15 cellular contexts compared by ENCODE assay signal in genomic region chr10:5805680-5806079, GRCh38. TPM values are rescaled to one million over a fixed set of nuclear protein-coding genes. Genes with fewer than 3 reads are reported as not detected.
DNase-seq lines count a peak whose midpoint lies in the region; ATAC-seq and TF ChIP-seq lines count a peak whose summit lies in the region.
"Had no signal": no experiment of that assay in that cellular context is flagged by ENCODE, and none has a peak within 500 bp of the region (broad histone marks: within the 10 kb centered on the region; RNA-seq: fewer than 3 reads in every experiment).

No MANE protein-coding gene starts in this region.

- ATAC-seq in Right ventricle myocardium superior (ENCODE audit: poor library complexity) = no peak
- no peak for ATAC-seq in WTC11
- ATAC-seq in stimulated activated memory B cell treated with anti-CD40 and anti-IgM and Interleukin-4, amounts not matched to agents 10 μg/mL and 1 μg/mL and 100 μg/mL, for 72 hours = peak; percentile 68
- no peak for ATAC-seq in GM19455 (IDR thresholded peaks at IDR 0.05; ENCODE audit: unreplicated experiment)
- ATAC-seq: GM23338 had no signal

- CTCF ChIA-PET in WTC11 (lab: Charles Lee) = interaction anchor here (2.1 kb wide), 1 partner anchor 30 kb away, joined by 5 read pairs; no protein-coding TSS in a partner anchor

- H3K4me3 Mint-ChIP-seq in WTC11 = no peak overlapping the region
- no peak overlapping the region for H3K4me3 Mint-ChIP-seq in stimulated activated memory B cell treated with anti-CD40 and anti-IgM and Interleukin-4, amounts not matched to agents 10 μg/mL and 1 μg/mL and 100 μg/mL, for 72 hours
- H3K4me3 Mint-ChIP-seq: CD14-positive monocyte, GM23338 had no signal

- no peak overlapping the region for H3K4me3 ChIP-seq in left ventricle myocardium inferior
- H3K4me3 ChIP-seq: GM23338, SJCRH30 had no signal

- H3K36me3 Mint-ChIP-seq in WTC11 = peaks cover 20% of the 10 kb centered on the region
- peaks cover 25% of the 10 kb centered on the region for H3K36me3 Mint-ChIP-seq in stimulated activated memory B cell treated with anti-CD40 and anti-IgM and Interleukin-4, amounts not matched to agents 10 μg/mL and 1 μg/mL and 100 μg/mL, for 72 hours

- H3K27me3 Mint-ChIP-seq in WTC11 (ENCODE audit: low read depth) = no peaks in the 10 kb centered on the region
- no peaks in the 10 kb centered on the region for H3K27me3 Mint-ChIP-seq in stimulated activated memory B cell treated with anti-CD40 and anti-IgM and Interleukin-4, amounts not matched to agents 10 μg/mL and 1 μg/mL and 100 μg/mL, for 72 hours

- H3K9me3 ChIP-seq in left ventricle myocardium inferior (replicated peaks) = no peaks in the 10 kb centered on the region
- H3K9me3 ChIP-seq: SJCRH30 had no signal

- peak overlapping the region; percentile 27; the same call in 1 of the 2 replicates for H3K27ac Mint-ChIP-seq in WTC11
- H3K27ac Mint-ChIP-seq in stimulated activated memory B cell treated with anti-CD40 and anti-IgM and Interleukin-4, amounts not matched to agents 10 μg/mL and 1 μg/mL and 100 μg/mL, for 72 hours = no peak overlapping the region
- H3K27ac Mint-ChIP-seq: GM23338 had no signal

- intact Hi-C loops in left ventricle myocardium inferior (cut with micrococcal nuclease) (no loop called here), Right ventricle myocardium superior (cut with DNase I) (no loop called here)

- DNase-seq in left ventricle myocardium inferior = no peak
- DNase-seq in Right ventricle myocardium superior = no peak
- peak; percentile 39 to 52 for DNase-seq in Kasumi-1 (lab: John Stamatoyannopoulos, UW)
- no peak for DNase-seq in WTC11 (ENCODE audit: low spot score)
- DNase-seq in glomerular visceral epithelial cell (ENCODE audit: extremely low spot score) = no peak
- DNase-seq in putamen (ENCODE audit: low spot score) = no peak
- DNase-seq: Calu3, NCI-H1436 treated with DMSO at 0.1 percent for 48 hours, NCI-H2081, NCI-H510A treated with DMSO at 0.1 percent for 48 hours, SJCRH30 had no signal

- no peaks in the 10 kb centered on the region for H3K36me3 ChIP-seq in left ventricle myocardium inferior

- POLR2A ChIA-PET in WTC11 (lab: Charles Lee) = no interaction called here

- no peaks in the 10 kb centered on the region for H3K27me3 ChIP-seq in left ventricle myocardium inferior (ENCODE audit: low read depth)
- H3K27me3 ChIP-seq: SJCRH30 had no signal

- no peaks in the 10 kb centered on the region for H3K9me3 Mint-ChIP-seq in WTC11
- no peaks in the 10 kb centered on the region for H3K9me3 Mint-ChIP-seq in stimulated activated memory B cell treated with anti-CD40 and anti-IgM and Interleukin-4, amounts not matched to agents 10 μg/mL and 1 μg/mL and 100 μg/mL, for 72 hours
- H3K9me3 Mint-ChIP-seq: CD14-positive monocyte, GM23338 had no signal

- TF ChIP-seq CTCF in left ventricle myocardium inferior (IDR thresholded peaks at IDR 0.05; ENCODE audit: borderline replicate concordance) = no peak
- no peak for TF ChIP-seq CTCF in WTC11 (IDR thresholded peaks at IDR 0.05)

- H3K4me1 Mint-ChIP-seq in WTC11 = peaks cover 20% of the 10 kb centered on the region
- peaks cover 67% of the 10 kb centered on the region for H3K4me1 Mint-ChIP-seq in stimulated activated memory B cell treated with anti-CD40 and anti-IgM and Interleukin-4, amounts not matched to agents 10 μg/mL and 1 μg/mL and 100 μg/mL, for 72 hours

- H3K4me1 ChIP-seq in left ventricle myocardium inferior = peaks cover 69% of the 10 kb centered on the region
- H3K4me1 ChIP-seq: SJCRH30 had no signal

- peak overlapping the region; percentile 56 for H3K27ac ChIP-seq in left ventricle myocardium inferior (replicated peaks)
- H3K27ac ChIP-seq: SJCRH30 had no signal

TF ChIP-seq in WTC11, 78 proteins besides CTCF, POLR2A, EP300 and RAD21 (continues in another document):
- TF ChIP-seq RORB (CRISPR knock-in tag; IDR thresholded peaks at IDR 0.05) (no peak), SMAD3 (CRISPR knock-in tag; IDR thresholded peaks at IDR 0.05; ENCODE audit: borderline replicate concordance) (no peak), GRHL2 (CRISPR knock-in tag; IDR thresholded peaks at IDR 0.05; ENCODE audit: insufficient replicate concordance, severe bottlenecking) (no peak), PRRX2 (CRISPR knock-in tag; IDR thresholded peaks at IDR 0.05) (no peak), AR (CRISPR knock-in tag; IDR thresholded peaks at IDR 0.05) (no peak), IRF2 (CRISPR knock-in tag; IDR thresholded peaks at IDR 0.05; ENCODE audit: borderline replicate concordance, low read depth) (no peak), KAT7 (CRISPR knock-in tag; IDR thresholded peaks at IDR 0.05; ENCODE audit: borderline replicate concordance) (no peak), NR3C1 (CRISPR knock-in tag; conservative IDR thresholded peaks at IDR 0.05; ENCODE audit: low read depth) (no peak), TCF7 (CRISPR knock-in tag; IDR thresholded peaks at IDR 0.05; ENCODE audit: low read depth) (no peak), RELA (CRISPR knock-in tag; IDR thresholded peaks at IDR 0.05; ENCODE audit: borderline replicate concordance) (no peak)
- TF ChIP-seq, protein P1, sequence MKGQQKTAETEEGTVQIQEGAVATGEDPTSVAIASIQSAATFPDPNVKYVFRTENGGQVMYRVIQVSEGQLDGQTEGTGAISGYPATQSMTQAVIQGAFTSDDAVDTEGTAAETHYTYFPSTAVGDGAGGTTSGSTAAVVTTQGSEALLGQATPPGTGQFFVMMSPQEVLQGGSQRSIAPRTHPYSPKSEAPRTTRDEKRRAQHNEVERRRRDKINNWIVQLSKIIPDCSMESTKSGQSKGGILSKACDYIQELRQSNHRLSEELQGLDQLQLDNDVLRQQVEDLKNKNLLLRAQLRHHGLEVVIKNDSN (CRISPR knock-in tag; IDR thresholded peaks at IDR 0.05) = no peak
- TF ChIP-seq, protein P2, sequence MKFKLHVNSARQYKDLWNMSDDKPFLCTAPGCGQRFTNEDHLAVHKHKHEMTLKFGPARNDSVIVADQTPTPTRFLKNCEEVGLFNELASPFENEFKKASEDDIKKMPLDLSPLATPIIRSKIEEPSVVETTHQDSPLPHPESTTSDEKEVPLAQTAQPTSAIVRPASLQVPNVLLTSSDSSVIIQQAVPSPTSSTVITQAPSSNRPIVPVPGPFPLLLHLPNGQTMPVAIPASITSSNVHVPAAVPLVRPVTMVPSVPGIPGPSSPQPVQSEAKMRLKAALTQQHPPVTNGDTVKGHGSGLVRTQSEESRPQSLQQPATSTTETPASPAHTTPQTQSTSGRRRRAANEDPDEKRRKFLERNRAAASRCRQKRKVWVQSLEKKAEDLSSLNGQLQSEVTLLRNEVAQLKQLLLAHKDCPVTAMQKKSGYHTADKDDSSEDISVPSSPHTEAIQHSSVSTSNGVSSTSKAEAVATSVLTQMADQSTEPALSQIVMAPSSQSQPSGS (CRISPR knock-in tag; IDR thresholded peaks at IDR 0.05; ENCODE audit: borderline replicate concordance, low read depth) = no peak
- TF ChIP-seq, protein P3, sequence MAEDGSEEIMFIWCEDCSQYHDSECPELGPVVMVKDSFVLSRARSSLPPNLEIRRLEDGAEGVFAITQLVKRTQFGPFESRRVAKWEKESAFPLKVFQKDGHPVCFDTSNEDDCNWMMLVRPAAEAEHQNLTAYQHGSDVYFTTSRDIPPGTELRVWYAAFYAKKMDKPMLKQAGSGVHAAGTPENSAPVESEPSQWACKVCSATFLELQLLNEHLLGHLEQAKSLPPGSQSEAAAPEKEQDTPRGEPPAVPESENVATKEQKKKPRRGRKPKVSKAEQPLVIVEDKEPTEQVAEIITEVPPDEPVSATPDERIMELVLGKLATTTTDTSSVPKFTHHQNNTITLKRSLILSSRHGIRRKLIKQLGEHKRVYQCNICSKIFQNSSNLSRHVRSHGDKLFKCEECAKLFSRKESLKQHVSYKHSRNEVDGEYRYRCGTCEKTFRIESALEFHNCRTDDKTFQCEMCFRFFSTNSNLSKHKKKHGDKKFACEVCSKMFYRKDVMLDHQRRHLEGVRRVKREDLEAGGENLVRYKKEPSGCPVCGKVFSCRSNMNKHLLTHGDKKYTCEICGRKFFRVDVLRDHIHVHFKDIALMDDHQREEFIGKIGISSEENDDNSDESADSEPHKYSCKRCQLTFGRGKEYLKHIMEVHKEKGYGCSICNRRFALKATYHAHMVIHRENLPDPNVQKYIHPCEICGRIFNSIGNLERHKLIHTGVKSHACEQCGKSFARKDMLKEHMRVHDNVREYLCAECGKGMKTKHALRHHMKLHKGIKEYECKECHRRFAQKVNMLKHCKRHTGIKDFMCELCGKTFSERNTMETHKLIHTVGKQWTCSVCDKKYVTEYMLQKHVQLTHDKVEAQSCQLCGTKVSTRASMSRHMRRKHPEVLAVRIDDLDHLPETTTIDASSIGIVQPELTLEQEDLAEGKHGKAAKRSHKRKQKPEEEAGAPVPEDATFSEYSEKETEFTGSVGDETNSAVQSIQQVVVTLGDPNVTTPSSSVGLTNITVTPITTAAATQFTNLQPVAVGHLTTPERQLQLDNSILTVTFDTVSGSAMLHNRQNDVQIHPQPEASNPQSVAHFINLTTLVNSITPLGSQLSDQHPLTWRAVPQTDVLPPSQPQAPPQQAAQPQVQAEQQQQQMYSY (CRISPR knock-in tag; IDR thresholded peaks at IDR 0.05) = no peak

RNA-seq across cellular contexts. Expression of gene GDI2, which starts 7.6 kb away (rescaled TPM):
- total RNA-seq in left ventricle myocardium inferior (93.2 TPM), Right ventricle myocardium superior (101 TPM), WTC11 (2021) (319 to 326 TPM (median 321 TPM) in 3 replicates)

Comparison
In these comparisons a context has a peak if more than half of its experiments do, and no peak if none do; other contexts are left out.
1. DNase-seq: peak in Kasumi-1 (2 of 2); none in left ventricle myocardium inferior (single experiment), Right ventricle myocardium superior (single experiment), WTC11 (single experiment), glomerular visceral epithelial cell (single experiment) and putamen (single experiment).